1 cellular context compared by ENCODE assay signal in genomic region chr6:41578714-41579610, GRCh38.
A peak's percentile ranks its signal among the peaks of the same experiment; 100 is the strongest.
TF ChIP-seq lines count a peak whose summit lies in the region.

No MANE protein-coding gene starts in this region.

TF ChIP-seq in HepG2, 621 proteins besides CTCF, POLR2A, EP300 and RAD21 (continues in another document):
- TF ChIP-seq BRD4 (CRISPR knock-in tag; IDR thresholded peaks at IDR 0.05) (no peak), POLR2AphosphoS5 (IDR thresholded peaks at IDR 0.05; ENCODE audit: low read depth, low read length) (0 out of 2 replicates have a peak, but pooled peaks have one; percentile 6), PHB2 (IDR thresholded peaks at IDR 0.05; ENCODE audit: partially characterized antibody) (no peak), ZBTB42 (CRISPR knock-in tag; IDR thresholded peaks at IDR 0.05) (no peak), ATF4 (CRISPR knock-in tag; IDR thresholded peaks at IDR 0.05) (no peak), TERF1 (CRISPR knock-in tag; IDR thresholded peaks at IDR 0.05) (no peak), ZNF136 (CRISPR knock-in tag; IDR thresholded peaks at IDR 0.05; ENCODE audit: low read depth) (no peak), ZNF883 (CRISPR knock-in tag; IDR thresholded peaks at IDR 0.05; ENCODE audit: not compliant biosample characterization) (no peak), ZNF235 (CRISPR knock-in tag; IDR thresholded peaks at IDR 0.05; ENCODE audit: borderline replicate concordance) (no peak), REST (IDR thresholded peaks at IDR 0.05; ENCODE audit: borderline replicate concordance in 1 of 2, low read depth in 1 of 2, low read length in 2 of 2) (no peak), ARID2 (CRISPR knock-in tag; IDR thresholded peaks at IDR 0.05; ENCODE audit: borderline replicate concordance) (no peak), NR2F2 (IDR thresholded peaks at IDR 0.05; ENCODE audit: borderline replicate concordance, low read depth) (peak; percentile 23; the same call in 1 of the 2 replicates), ATF7-NPFF (CRISPR knock-in tag; IDR thresholded peaks at IDR 0.05; ENCODE audit: low read depth) (no peak), ZNF44 (CRISPR knock-in tag; IDR thresholded peaks at IDR 0.05) (no peak), MYC (CRISPR knock-in tag; IDR thresholded peaks at IDR 0.05; ENCODE audit: borderline replicate concordance) (no peak), ZSCAN12 (CRISPR knock-in tag; IDR thresholded peaks at IDR 0.05) (no peak), CREM (IDR thresholded peaks at IDR 0.05) (no peak), CREM (CRISPR knock-in tag; IDR thresholded peaks at IDR 0.05) (no peak), ZNF761 (CRISPR knock-in tag; conservative IDR thresholded peaks at IDR 0.05) (no peak), FOXK2 (IDR thresholded peaks at IDR 0.05) (no peak), MATR3 (CRISPR knock-in tag; IDR thresholded peaks at IDR 0.05) (no peak), ZNF709 (CRISPR knock-in tag; IDR thresholded peaks at IDR 0.05) (no peak), ZNF343 (CRISPR knock-in tag; IDR thresholded peaks at IDR 0.05) (no peak), ZBTB37 (CRISPR knock-in tag; IDR thresholded peaks at IDR 0.05) (no peak; the same call in 1 of the 2 replicates), KDM5A (IDR thresholded peaks at IDR 0.05; ENCODE audit: borderline replicate concordance, low read length) (peak; percentile 48; the same call in 1 of the 2 replicates), ZNF598 (CRISPR knock-in tag; IDR thresholded peaks at IDR 0.05; ENCODE audit: borderline replicate concordance) (no peak), CC2D1A (CRISPR knock-in tag; IDR thresholded peaks at IDR 0.05) (no peak), ZNF383 (CRISPR knock-in tag; IDR thresholded peaks at IDR 0.05; ENCODE audit: borderline replicate concordance) (no peak), RCOR2 (CRISPR knock-in tag; IDR thresholded peaks at IDR 0.05) (no peak), SOX6 (IDR thresholded peaks at IDR 0.05) (no peak), SOX6 (CRISPR knock-in tag; IDR thresholded peaks at IDR 0.05) (no peak), SNRNP70 (IDR thresholded peaks at IDR 0.05; ENCODE audit: low read depth, low read length) (no peak), ZNF17 (CRISPR knock-in tag; IDR thresholded peaks at IDR 0.05) (no peak), SAP130 (CRISPR knock-in tag; IDR thresholded peaks at IDR 0.05; ENCODE audit: low read depth) (peak; percentile 35; the same call in 1 of the 2 replicates), SMARCC2 (IDR thresholded peaks at IDR 0.05) (no peak), FUBP1 (CRISPR knock-in tag; IDR thresholded peaks at IDR 0.05; ENCODE audit: borderline replicate concordance) (no peak), THAP9 (CRISPR knock-in tag; IDR thresholded peaks at IDR 0.05; ENCODE audit: borderline replicate concordance) (no peak; the same call in 1 of the 2 replicates), ELF4 (CRISPR knock-in tag; IDR thresholded peaks at IDR 0.05; ENCODE audit: borderline replicate concordance) (no peak), RAD51 (IDR thresholded peaks at IDR 0.05; ENCODE audit: borderline replicate concordance) (no peak), SKI (IDR thresholded peaks at IDR 0.05; ENCODE audit: partially characterized antibody) (no peak), ESRRA (CRISPR knock-in tag; IDR thresholded peaks at IDR 0.05; ENCODE audit: low read depth) (no peak), EEA1 (CRISPR knock-in tag; IDR thresholded peaks at IDR 0.05; ENCODE audit: borderline replicate concordance) (no peak), ZNF138 (CRISPR knock-in tag; IDR thresholded peaks at IDR 0.05; ENCODE audit: low read depth) (no peak), KDM1A (CRISPR knock-in tag; IDR thresholded peaks at IDR 0.05) (no peak), BCLAF1 (IDR thresholded peaks at IDR 0.05) (no peak), ZNF704 (CRISPR knock-in tag; IDR thresholded peaks at IDR 0.05; ENCODE audit: borderline replicate concordance) (no peak), ZHX1 (CRISPR knock-in tag; IDR thresholded peaks at IDR 0.05; ENCODE audit: low read depth) (no peak), HOXA7 (CRISPR knock-in tag; IDR thresholded peaks at IDR 0.05) (no peak), ZMAT3 (CRISPR knock-in tag; conservative IDR thresholded peaks at IDR 0.05) (no peak), SYNCRIP (IDR thresholded peaks at IDR 0.05; ENCODE audit: insufficient read depth, low read depth, low read length) (no peak), NFIC (IDR thresholded peaks at IDR 0.05; ENCODE audit: low read length) (no peak; the same call in 1 of the 2 replicates), PRMT3 (CRISPR knock-in tag; IDR thresholded peaks at IDR 0.05; ENCODE audit: borderline replicate concordance, low read depth) (no peak)
